In the genomic region with DNA sequence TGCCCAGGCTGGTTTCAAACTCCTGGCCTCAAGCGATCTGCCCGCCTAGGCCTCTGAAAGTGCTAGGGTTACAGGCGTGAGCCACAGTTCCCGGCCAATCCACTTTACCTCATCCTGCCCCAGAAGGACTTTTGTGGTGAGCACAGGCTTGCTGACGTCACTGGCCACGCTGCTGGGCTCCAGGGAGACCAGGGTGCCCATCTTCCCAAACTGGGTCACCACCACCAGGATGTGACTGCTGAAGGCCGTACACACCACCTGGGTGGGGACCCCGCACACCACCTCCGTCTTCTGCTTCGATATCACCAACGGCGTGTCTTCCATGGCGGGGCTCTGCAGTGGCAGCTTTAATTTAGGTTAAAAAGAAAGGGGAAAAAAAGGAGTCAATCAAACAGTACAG, we compare ENCODE assay signal across 8 cellular contexts. TPM values are rescaled to one million over a fixed set of nuclear protein-coding genes. Genes with fewer than 3 reads are reported as not detected.
DNase-seq lines count a peak whose midpoint lies in the region; ATAC-seq and TF ChIP-seq lines count a peak whose summit lies in the region.

No MANE protein-coding gene starts in this region.

- no peaks in the 10 kb centered on the region for H3K9me3 Mint-ChIP-seq in natural killer cell treated with Interleukin-12 subunit alpha and Interleukin-12 subunit beta and Interleukin-15 and Interleukin-18, amount 100 ng/mL, for 72 hours

- peak overlapping the region; percentile 95 to 96 for H3K27ac Mint-ChIP-seq in natural killer cell treated with Interleukin-12 subunit alpha and Interleukin-12 subunit beta and Interleukin-15 and Interleukin-18, amount 100 ng/mL, for 72 hours

- peak; percentile 93 for DNase-seq in H4 (ENCODE audit: low spot score)
- no peak for DNase-seq in RWPE1 (ENCODE audit: low spot score)
- DNase-seq in natural killer cell treated with Interleukin-12 subunit alpha and Interleukin-12 subunit beta and Interleukin-15 and Interleukin-18, amount 100 ng/mL, for 72 hours (ENCODE audit: low spot score) = no peak
- no peak for DNase-seq in DMS79 treated with DMSO at 0.1 percent for 48 hours (lab: John Stamatoyannopoulos, UW)
- DNase-seq in DMS 273 treated with DMSO at 0.1 percent for 48 hours (lab: John Stamatoyannopoulos, UW) = no peak
- DNase-seq in NCI-H774 (lab: John Stamatoyannopoulos, UW) = no peak
- no peak for DNase-seq in activated CD4-positive, CD25-positive, alpha-beta regulatory T cell treated with anti-CD3 and anti-CD28 coated beads, Interleukin-2, amount 50 U/mL, for 72 hours

- H3K36me3 ChIP-seq in duodenal mucosa (ENCODE audit: control insufficient read depth in 1 of 2, insufficient read depth in 2 of 2, low read length in 2 of 2) = peaks cover 0 to 9% of the 10 kb centered on the region in 2 donors

- peaks cover 9 to 19% of the 10 kb centered on the region in 2 donors for H3K4me1 Mint-ChIP-seq in natural killer cell treated with Interleukin-12 subunit alpha and Interleukin-12 subunit beta and Interleukin-15 and Interleukin-18, amount 100 ng/mL, for 72 hours (ENCODE audit: low read depth in 2 of 2)

- H3K9me3 ChIP-seq in duodenal mucosa (ENCODE audit: control insufficient read depth in 1 of 2, low read length in 2 of 2) = no peaks in the 10 kb centered on the region

- H3K27ac ChIP-seq in RWPE1 (peak overlapping the region; percentile 96), duodenal mucosa (ENCODE audit: low read depth, low read length) (no peak overlapping the region)

- CTCF ChIA-PET in RWPE1 (lab: Yijun Ruan, JAX) = no interaction called here

- peaks cover 19 to 37% of the 10 kb centered on the region in 2 donors for H3K4me1 ChIP-seq in duodenal mucosa (ENCODE audit: control insufficient read depth in 1 of 2, insufficient read depth in 2 of 2, low read length in 2 of 2)

- no peaks in the 10 kb centered on the region for H3K27me3 ChIP-seq in duodenal mucosa (ENCODE audit: control insufficient read depth in 1 of 2, insufficient read depth in 2 of 2, low read length in 2 of 2)

- no peak for TF ChIP-seq CTCF in RWPE1 (conservative IDR thresholded peaks at IDR 0.05; ENCODE audit: low read depth)

- POLR2A ChIA-PET in RWPE1 (lab: Yijun Ruan, JAX; ENCODE audit: low non-redundant PET) = interaction anchor here (0.7 kb wide), 2 partner anchors 9 to 13 kb away, joined by 4 to 6 read pairs; partner anchors contain the start of gene TMEM184A

- H3K4me3 ChIP-seq in duodenal mucosa (ENCODE audit: low read depth in 1 of 2, low read length in 2 of 2) = peak overlapping the region; percentile 84 to 87

- peak in 1 of 2 donors; percentile 14 for ATAC-seq in natural killer cell treated with Interleukin-12 subunit alpha and Interleukin-12 subunit beta and Interleukin-15 and Interleukin-18, amount 100 ng/mL, for 72 hours

- peak overlapping the region; percentile 74 to 89 for H3K9ac ChIP-seq in duodenal mucosa (ENCODE audit: low read depth in 1 of 2, low read length in 2 of 2)

- H3K36me3 Mint-ChIP-seq in natural killer cell treated with Interleukin-12 subunit alpha and Interleukin-12 subunit beta and Interleukin-15 and Interleukin-18, amount 100 ng/mL, for 72 hours = no peaks in the 10 kb centered on the region

- H3K4me3 Mint-ChIP-seq in natural killer cell treated with Interleukin-12 subunit alpha and Interleukin-12 subunit beta and Interleukin-15 and Interleukin-18, amount 100 ng/mL, for 72 hours = peak overlapping the region; percentile 96

- no peaks in the 10 kb centered on the region for H3K27me3 Mint-ChIP-seq in natural killer cell treated with Interleukin-12 subunit alpha and Interleukin-12 subunit beta and Interleukin-15 and Interleukin-18, amount 100 ng/mL, for 72 hours

RNA-seq across cellular contexts. Expression of gene PSMG3, which starts 0.8 kb away (rescaled TPM):
- total RNA-seq in H4 (2014; rRNA removed; shearing (Covaris generic)) = 99.6 and 126 TPM in 2 replicates
- total RNA-seq in natural killer cell treated with Interleukin-12 subunit alpha and Interleukin-12 subunit beta and Interleukin-15 and Interleukin-18, amount 100 ng/mL, for 72 hours = 10 to 100 TPM; 23.2 to 69.1 TPM

RNA-seq across cellular contexts. Expression of gene TMEM184A, which starts 13.0 kb away (rescaled TPM):
- total RNA-seq in H4 (2014; rRNA removed; shearing (Covaris generic)) = 2.3 and 4.4 TPM in 2 replicates
- total RNA-seq in natural killer cell treated with Interleukin-12 subunit alpha and Interleukin-12 subunit beta and Interleukin-15 and Interleukin-18, amount 100 ng/mL, for 72 hours = not detected

RNA-seq across cellular contexts. Expression of gene MAFK, which starts 38.5 kb away (rescaled TPM):
- total RNA-seq in H4 (2014; rRNA removed; shearing (Covaris generic)) = 13.2 and 16.9 TPM in 2 replicates
- total RNA-seq in natural killer cell treated with Interleukin-12 subunit alpha and Interleukin-12 subunit beta and Interleukin-15 and Interleukin-18, amount 100 ng/mL, for 72 hours = 10 to 100 TPM; 43.1 to 60.9 TPM
